In the genomic region with DNA sequence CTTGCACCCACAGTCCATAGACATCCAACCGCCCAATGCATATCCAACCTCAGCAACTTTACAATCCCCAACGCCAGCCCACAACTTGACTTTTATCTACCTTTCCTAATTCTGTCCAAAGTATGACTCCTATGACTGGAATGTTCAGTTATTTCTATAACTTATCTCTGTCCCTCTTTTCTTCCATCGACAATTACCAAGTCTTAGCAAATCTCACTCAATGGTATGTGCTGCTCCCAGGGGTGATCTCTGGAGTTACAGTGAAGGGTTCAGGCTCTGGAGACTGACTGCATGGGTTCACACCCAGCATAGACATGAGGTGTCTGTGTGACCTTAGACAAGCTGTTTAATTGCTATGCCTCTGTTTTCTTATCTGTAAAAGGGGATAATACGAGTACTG, we compare ENCODE assay signal across 28 cellular contexts.
"Had no signal": no experiment of that assay in that cellular context is flagged by ENCODE, and none has a peak within 500 bp of the region (broad histone marks: within the 10 kb centered on the region; RNA-seq: fewer than 3 reads in every experiment).

No MANE protein-coding gene starts in this region.

- DNase-seq: dermis blood vessel endothelial cell; dorsolateral prefrontal cortex; effector CD8-positive, alpha-beta T cell; effector memory CD8-positive, alpha-beta T cell; endodermal cell; erythroblast; esophagus squamous epithelium; foreskin fibroblast; foreskin melanocyte; gastrocnemius medialis; glutamatergic neuron; head of caudate nucleus; heart right ventricle; hippocampal formation; left cardiac atrium; left lung; left ventricle myocardium superior; lower lobe of right lung; mesenchymal stem cell; mucosa of descending colon; naive B cell had no signal

- ATAC-seq: effector memory CD8-positive, alpha-beta T cell; esophagus mucosa; gastrocnemius medialis; heart right ventricle; left cardiac atrium; left lung; left ventricle myocardium superior; lower lobe of right lung; mucosa of descending colon had no signal

- H3K36me3 Mint-ChIP-seq: mesothelial cell of epicardium, naive B cell had no signal

- H3K27me3 ChIP-seq: dorsolateral prefrontal cortex, esophagus squamous epithelium, gastrocnemius medialis, left lung had no signal

- H3K9me3 ChIP-seq: esophagus squamous epithelium, gastrocnemius medialis, heart right ventricle, left lung, lower lobe of right lung, mucosa of descending colon had no signal

- H3K9me3 Mint-ChIP-seq: endodermal cell, mesothelial cell of epicardium had no signal

- H3K4me1 Mint-ChIP-seq: endodermal cell, mesothelial cell of epicardium, naive B cell had no signal

- H3K4me3 Mint-ChIP-seq: effector memory CD8-positive, alpha-beta T cell; endodermal cell; mesothelial cell of epicardium; naive B cell had no signal

- FAIRE-seq: colon, endometrium, islet of Langerhans, keratinocyte had no signal

- H3K4me1 ChIP-seq: left lung, lower lobe of right lung had no signal

- H3K4me3 ChIP-seq: coronary artery, dorsolateral prefrontal cortex, esophagus squamous epithelium, gastrocnemius medialis, heart right ventricle, left lung, lower lobe of right lung, mucosa of descending colon had no signal

- H3K27ac ChIP-seq: coronary artery, esophagus squamous epithelium, gastrocnemius medialis, heart right ventricle, left lung, lower lobe of right lung had no signal

- H3K36me3 ChIP-seq: esophagus squamous epithelium, gastrocnemius medialis, heart right ventricle, left lung, lower lobe of right lung had no signal

- H3K27ac Mint-ChIP-seq: effector memory CD8-positive, alpha-beta T cell; endodermal cell; mesothelial cell of epicardium; naive B cell had no signal
